Comparison of ENCODE assay signal across 8 cellular contexts in the genomic region with DNA sequence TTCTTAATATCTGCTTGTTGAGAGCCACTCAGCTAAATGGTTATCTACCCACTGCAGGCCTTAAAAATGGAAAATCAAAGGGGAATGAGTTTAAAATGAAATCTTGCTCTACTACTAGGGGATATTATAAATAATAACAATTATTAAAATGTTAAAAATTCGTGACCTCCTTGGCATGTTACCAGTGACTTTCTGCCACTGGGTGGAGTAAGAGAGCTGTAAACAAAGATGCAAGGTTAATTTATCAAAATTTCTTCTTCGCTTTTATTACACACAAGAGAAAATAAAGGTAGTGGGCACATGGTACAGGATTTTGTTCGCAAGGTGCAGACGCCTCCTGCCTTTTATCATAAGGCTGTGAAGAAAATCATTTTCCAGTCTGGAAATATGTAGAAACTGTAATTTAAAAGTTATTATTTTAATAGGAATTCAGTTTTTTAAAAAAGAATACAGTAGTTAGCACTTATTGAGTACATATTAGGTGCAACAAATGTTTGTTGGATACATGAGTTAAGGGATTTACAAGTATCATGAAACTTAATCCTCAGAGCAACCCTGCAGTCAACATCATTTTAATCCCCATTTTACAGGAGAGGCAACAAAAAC.
DNase-seq lines count a peak whose midpoint lies in the region; ATAC-seq, FAIRE-seq and TF ChIP-seq lines count a peak whose summit lies in the region.
"Had no signal": no experiment of that assay in that cellular context is flagged by ENCODE, and none has a peak within 500 bp of the region (broad histone marks: within the 10 kb centered on the region; RNA-seq: fewer than 3 reads in every experiment).

No MANE protein-coding gene starts in this region.

- ATAC-seq in HG03432 (IDR thresholded peaks at IDR 0.05; ENCODE audit: unreplicated experiment) = no peak
- no peak for ATAC-seq in GM18511 (IDR thresholded peaks at IDR 0.05; ENCODE audit: unreplicated experiment)
- no peak for ATAC-seq in sciatic nerve
- ATAC-seq: mucosa of descending colon had no signal

- H3K4me3 ChIP-seq in HL-60 (replicated peaks; ENCODE audit: insufficient read depth, low read length) (no peak overlapping the region), liver (ENCODE audit: low read depth in 1 of 3, low read length in 3 of 3) (no peak overlapping the region)
- H3K4me3 ChIP-seq: mucosa of descending colon had no signal

- peaks cover 0 to 2% (median 0%) of the 10 kb centered on the region in 4 donors for H3K36me3 ChIP-seq in liver (ENCODE audit: control insufficient read depth in 4 of 4, insufficient read depth in 3 of 4, low read depth in 1 of 4, low read length in 3 of 4)

- TF ChIP-seq CTCF in D721Med (IDR thresholded peaks at IDR 0.05; ENCODE audit: insufficient read depth, missing control alignments) (peak; percentile 72), HL-60 (IDR thresholded peaks at IDR 0.05; ENCODE audit: insufficient read depth, low read length) (peak; percentile 14), liver (IDR thresholded peaks at IDR 0.05; ENCODE audit: low read depth, low read length, missing input control) (peak; percentile 67)

- H3K27me3 ChIP-seq in HL-60 (ENCODE audit: insufficient read depth, poor library complexity, severe bottlenecking) (no peaks in the 10 kb centered on the region), liver (ENCODE audit: control insufficient read depth in 4 of 4, insufficient read depth in 4 of 4, low read length in 3 of 4) (no peaks in the 10 kb centered on the region)

- intact Hi-C loops in sciatic nerve (cut with DNase I) = no loop called here

- peak; percentile 85 to 87 for TF ChIP-seq RAD21 in liver (IDR thresholded peaks at IDR 0.05)

- no peaks in the 10 kb centered on the region for H3K9me3 ChIP-seq in liver (ENCODE audit: control insufficient read depth in 4 of 4, low read length in 3 of 4)
- H3K9me3 ChIP-seq: mucosa of descending colon had no signal

- H3K27ac ChIP-seq in HL-60 (replicated peaks) = no peak overlapping the region
- H3K27ac ChIP-seq in liver (ENCODE audit: low read depth in 1 of 2, low read length in 2 of 2) = no peak overlapping the region

- no peak for DNase-seq in D721Med (ENCODE audit: insufficient read length, low spot score)
- peak in 1 of 2 experiments; percentile 11 for DNase-seq in HL-60 (ENCODE audit: low read depth in 1 of 2, low spot score in 1 of 2)
- DNase-seq in amniotic epithelial cell (ENCODE audit: low read depth) = peak; percentile 35
- no peak for DNase-seq in sciatic nerve (ENCODE audit: low spot score)

- no peaks in the 10 kb centered on the region for H3K4me1 ChIP-seq in liver (ENCODE audit: control insufficient read depth in 4 of 4, insufficient read depth in 4 of 4, low read length in 3 of 4)

- WGBS in liver = 58% methylated on average over 4 of the region's 4 CpGs

- no peak overlapping the region for H3K9ac ChIP-seq in liver (ENCODE audit: low read depth in 1 of 2, low read length in 2 of 2)

- FAIRE-seq in D721Med (lab: Jason Lieb, UNC) = no peak

TF ChIP-seq in liver, 16 proteins besides CTCF, POLR2A, EP300 and RAD21:
- no peak for TF ChIP-seq RXRA (IDR thresholded peaks at IDR 0.05)

Comparison
In these comparisons a context has a peak if more than half of its experiments do, and no peak if none do; other contexts are left out.
1. CTCF ChIP-seq: peak in every context shown above with its lines; median percentile 72 in D721Med; 67 in liver; 14 in HL-60.